1 cellular context compared by ENCODE assay signal in genomic region chr7:75532639-75533038, GRCh38.
TF ChIP-seq lines count a peak whose summit lies in the region.

No MANE protein-coding gene starts in this region.

TF ChIP-seq in HCT116, 20 proteins besides CTCF, POLR2A, EP300 and RAD21 (continued from another document):
- no peak for TF ChIP-seq REST (IDR thresholded peaks at IDR 0.05; ENCODE audit: low read depth)
